In the genomic region with DNA sequence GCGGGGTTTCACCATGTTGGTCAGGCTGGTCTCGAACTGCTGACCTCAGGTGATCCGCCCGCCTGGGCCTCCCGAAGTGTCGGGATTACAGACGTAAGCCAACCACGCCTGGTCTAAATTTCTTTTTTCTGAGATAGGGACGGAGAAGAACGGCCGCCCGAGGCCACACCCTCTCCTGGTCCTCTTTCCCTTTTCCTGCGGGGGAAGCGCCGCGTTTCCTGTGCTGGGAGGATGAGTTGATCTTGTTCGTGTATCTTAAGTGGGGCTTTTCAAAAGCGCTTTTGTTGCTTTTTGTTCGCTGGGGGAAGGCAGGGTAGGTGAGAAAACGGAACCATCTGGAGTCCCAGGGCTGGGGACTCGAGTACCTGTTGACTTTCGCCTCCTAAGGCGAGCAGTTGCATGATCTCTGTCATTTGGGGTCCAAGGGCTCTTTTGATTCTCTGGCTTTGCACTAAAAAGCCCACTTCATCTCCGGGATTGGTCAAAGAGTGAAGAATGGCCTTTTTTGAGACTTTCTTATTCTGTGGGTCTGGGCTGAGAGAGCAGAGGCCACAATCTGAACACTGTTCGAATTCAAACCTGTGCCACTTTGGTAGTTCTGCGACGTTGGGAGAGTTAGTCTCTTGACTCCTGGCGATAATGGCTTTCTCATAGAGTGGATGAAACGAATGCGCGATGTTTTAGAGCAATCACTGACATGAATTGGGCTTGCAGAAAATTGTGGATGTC, we compare ENCODE assay signal across 8 cellular contexts. TPM values are rescaled to one million over a fixed set of nuclear protein-coding genes. Genes with fewer than 3 reads are reported as not detected.
DNase-seq lines count a peak whose midpoint lies in the region; ATAC-seq, FAIRE-seq and TF ChIP-seq lines count a peak whose summit lies in the region.

No MANE protein-coding gene starts in this region.

- FAIRE-seq in astrocyte (lab: Jason Lieb, UNC): no peak

- H4K20me1 ChIP-seq in astrocyte (ENCODE audit: insufficient read depth, low read length): peaks cover 58% of the 10 kb centered on the region

- H3K36me3 Mint-ChIP-seq in astrocyte (ENCODE audit: low read depth, unreplicated experiment): peaks cover 17% of the 10 kb centered on the region

- H3K79me2 ChIP-seq in astrocyte (ENCODE audit: insufficient read depth, low read length): peaks cover 69% of the 10 kb centered on the region

- H3K27ac ChIP-seq in astrocyte (ENCODE audit: low read depth, low read length): peak overlapping the region; percentile 98

- H3K4me3 ChIP-seq in NT2/D1 (ENCODE audit: insufficient read length, low read depth) (peak overlapping the region; percentile 97), astrocyte (ENCODE audit: insufficient read depth, low read depth, low read length) (peak overlapping the region; percentile 92)

- peak overlapping the region; percentile 98 for H3K4me3 Mint-ChIP-seq in astrocyte (ENCODE audit: unreplicated experiment)

- peaks cover 31% of the 10 kb centered on the region for H3K36me3 ChIP-seq in ES-I3 (ENCODE audit: insufficient read depth, low read length)
- H3K36me3 ChIP-seq in NT2/D1 (ENCODE audit: insufficient read depth, insufficient read length, low read length): peaks cover 57% of the 10 kb centered on the region
- H3K36me3 ChIP-seq in astrocyte (ENCODE audit: insufficient read depth, low read length): peaks cover 36% of the 10 kb centered on the region

- H3K9me3 Mint-ChIP-seq in astrocyte (ENCODE audit: unreplicated experiment): no peaks in the 10 kb centered on the region

- H3K27me3 ChIP-seq in NT2/D1 (ENCODE audit: insufficient read depth, insufficient read length) (no peaks in the 10 kb centered on the region), astrocyte (ENCODE audit: insufficient read depth, low read length) (no peaks in the 10 kb centered on the region)

- H3K27me3 Mint-ChIP-seq in astrocyte (ENCODE audit: low read depth, unreplicated experiment): no peaks in the 10 kb centered on the region

- H3K27ac Mint-ChIP-seq in astrocyte (ENCODE audit: unreplicated experiment): peak overlapping the region; percentile 100

- ATAC-seq in GM18867 (IDR thresholded peaks at IDR 0.05; ENCODE audit: unreplicated experiment): no peak

- TF ChIP-seq CTCF in astrocyte (IDR thresholded peaks at IDR 0.05; ENCODE audit: insufficient read depth, low read depth, low read length): no peak

- no peak overlapping the region for H2AFZ ChIP-seq in astrocyte (ENCODE audit: low read depth, low read length)

- H3K4me2 ChIP-seq in astrocyte (ENCODE audit: low read length): peak overlapping the region; percentile 92

- H3K9ac ChIP-seq in ES-I3 (ENCODE audit: low read depth, low read length): peak overlapping the region; percentile 77
- peak overlapping the region; percentile 99 for H3K9ac ChIP-seq in NT2/D1 (ENCODE audit: insufficient read length, low read depth)
- peak overlapping the region; percentile 99 for H3K9ac ChIP-seq in astrocyte (ENCODE audit: low read length)

- H3K4me1 ChIP-seq in ES-I3 (ENCODE audit: insufficient read depth, low read length) (peaks cover 2% of the 10 kb centered on the region; the same call in 1 of the 2 replicates), NT2/D1 (ENCODE audit: insufficient read depth, insufficient read length) (peaks cover 11% of the 10 kb centered on the region), astrocyte (ENCODE audit: insufficient read depth, low read length) (peaks cover 26% of the 10 kb centered on the region)

- no peaks in the 10 kb centered on the region for H3K9me3 ChIP-seq in ES-I3 (ENCODE audit: control insufficient read depth, insufficient read depth, low read length)
- no peaks in the 10 kb centered on the region for H3K9me3 ChIP-seq in NT2/D1 (ENCODE audit: insufficient read depth, low read length)
- no peaks in the 10 kb centered on the region for H3K9me3 ChIP-seq in astrocyte (ENCODE audit: insufficient read depth, low read depth, low read length)

- peaks cover 35% of the 10 kb centered on the region for H3K4me1 Mint-ChIP-seq in astrocyte (ENCODE audit: low read depth, unreplicated experiment)

- DNase-seq in NT2/D1 (ENCODE audit: low read depth, low spot score): no peak
- DNase-seq in astrocyte (ENCODE audit: low read depth): no peak
- peak; percentile 55 for DNase-seq in iris pigment epithelial cell (ENCODE audit: low read depth)
- peak; percentile 48 to 53 for DNase-seq in stimulated activated CD4-positive, alpha-beta T cell treated with anti-CD3 and anti-CD28 coated beads, Interleukin-2, amount 100 ng/mL, for 24 hours
- no peak for DNase-seq in DMS 273 (lab: John Stamatoyannopoulos, UW; ENCODE audit: unreplicated experiment)
- DNase-seq in HuH-7 (ENCODE audit: low spot score): no peak

RNA-seq across cellular contexts. Expression of a gene that starts 1.3 kb away (rescaled TPM):
- 250 and 309 TPM in 2 replicates for total RNA-seq in astrocyte

RNA-seq across cellular contexts. Expression of a gene that starts 21.3 kb away (rescaled TPM):
- total RNA-seq in astrocyte: 7.3 and 9.0 TPM in 2 replicates

RNA-seq across cellular contexts. Expression of a gene that starts 31.4 kb away (rescaled TPM):
- 0.19 and 0.41 TPM in 2 replicates for total RNA-seq in astrocyte

RNA-seq across cellular contexts. Expression of a gene that starts 32.7 kb away (rescaled TPM):
- total RNA-seq in astrocyte: not detected in 2 replicates

RNA-seq across cellular contexts. Expression of a gene that starts 35.7 kb away (rescaled TPM):
- not detected in 2 replicates for total RNA-seq in astrocyte

Comparison
In these comparisons a context has a peak if more than half of its experiments do, and no peak if none do; other contexts are left out.
1. DNase-seq: peak in iris pigment epithelial cell (single experiment) and stimulated activated CD4-positive, alpha-beta T cell treated with anti-CD3 and anti-CD28 coated beads, Interleukin-2, amount 100 ng/mL, for 24 hours (2 of 2); none in NT2/D1 (single experiment), astrocyte (single experiment), DMS 273 (single experiment) and HuH-7 (single experiment).
2. Peak in every context shown above with its lines, with median percentiles within 50 percentile points of each other: H3K9ac ChIP-seq.